8 cellular contexts compared by ENCODE assay signal in the genomic region with DNA sequence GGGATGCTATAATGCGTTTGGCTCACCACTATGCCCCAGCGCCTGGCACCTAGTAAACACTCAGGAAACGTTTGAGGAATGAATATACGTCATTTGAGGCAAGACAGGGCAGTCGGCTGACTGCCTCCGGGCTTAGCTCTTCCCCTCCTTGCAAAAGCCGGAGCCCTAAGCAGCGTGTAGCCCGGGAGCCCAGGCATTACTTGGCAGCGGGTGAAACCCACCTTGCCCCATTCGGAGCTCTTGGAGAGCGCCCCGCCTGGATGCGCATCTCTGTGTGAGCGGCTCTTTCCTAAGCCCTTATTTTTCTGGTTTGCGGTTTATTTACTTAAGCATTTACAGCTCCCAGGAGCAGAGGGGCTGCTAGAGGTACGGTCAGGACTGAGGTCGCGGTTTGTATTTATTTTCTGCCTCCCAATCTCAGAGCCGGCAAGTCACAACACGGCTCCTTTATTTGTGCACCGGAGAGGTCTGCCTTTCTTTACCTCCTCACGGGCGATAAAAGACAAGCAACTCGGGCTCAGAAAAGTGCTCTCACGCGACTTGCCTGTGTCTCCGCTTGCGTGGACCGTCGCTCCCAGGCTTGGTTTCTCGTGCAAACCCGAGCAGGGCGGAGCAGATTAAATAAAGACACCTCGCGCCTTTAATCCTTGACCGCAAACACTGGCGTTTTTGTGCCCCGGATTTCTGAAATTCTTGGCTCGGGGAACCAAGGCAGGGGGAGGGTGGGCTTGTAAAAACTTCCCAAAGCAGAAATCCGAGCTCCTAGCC. TPM values are rescaled to one million over a fixed set of nuclear protein-coding genes. Genes with fewer than 3 reads are reported as not detected.
DNase-seq lines count a peak whose midpoint lies in the region; ATAC-seq and TF ChIP-seq lines count a peak whose summit lies in the region.

No MANE protein-coding gene starts in this region.

- H2AFZ ChIP-seq in neural cell (ENCODE audit: low read depth, low read length), result peak overlapping the region; percentile 51

- H3K9me3 ChIP-seq in neural cell (ENCODE audit: low read length), result no peaks in the 10 kb centered on the region

- no peaks in the 10 kb centered on the region for H4K20me1 ChIP-seq in neural cell (ENCODE audit: insufficient read depth)

- peak overlapping the region; percentile 49 for H3K27ac ChIP-seq in neural cell (ENCODE audit: low read length)

- ATAC-seq in HG03066 (IDR thresholded peaks at IDR 0.05; ENCODE audit: low read depth, unreplicated experiment), result peak; percentile 7
- no peak for ATAC-seq in HG03442 (IDR thresholded peaks at IDR 0.05; ENCODE audit: unreplicated experiment)

- TF ChIP-seq CTCF in foreskin fibroblast (IDR thresholded peaks at IDR 0.05; ENCODE audit: low read depth, low read length), result no peak
- peak; percentile 55 for TF ChIP-seq CTCF in neural cell (IDR thresholded peaks at IDR 0.05; ENCODE audit: poor library complexity, severe bottlenecking)

- TF ChIP-seq RAD21 in neural cell (conservative IDR thresholded peaks at IDR 0.05), result no peak

- no peaks in the 10 kb centered on the region for H3K9me2 ChIP-seq in neural cell (ENCODE audit: insufficient read depth, low read length)

- H3K27me3 ChIP-seq in neural cell (ENCODE audit: insufficient read depth, low read depth, low read length), result peaks cover 18% of the 10 kb centered on the region

- peak overlapping the region; percentile 61 for H3K9ac ChIP-seq in neural cell (ENCODE audit: low read length)

- no peaks in the 10 kb centered on the region for H3F3A ChIP-seq in neural cell (ENCODE audit: insufficient read depth, low read length, poor library complexity, severe bottlenecking)

- DNase-seq in DMS79 treated with DMSO at 0.1 percent for 48 hours (lab: John Stamatoyannopoulos, UW) (peak; percentile 55), RKO (ENCODE audit: low spot score) (peak; percentile 55), activated gamma-delta T cell treated with Interleukin-2 at 50 U/mL for 16 hours (peak; percentile 49), foreskin fibroblast (peak; percentile 53 to 78), ureter (ENCODE audit: low spot score) (peak; percentile 56)

- H3K36me3 ChIP-seq in neural cell (ENCODE audit: insufficient read depth, low read length), result no peaks in the 10 kb centered on the region

- H3K4me3 ChIP-seq in foreskin fibroblast (ENCODE audit: low read depth in 1 of 2, low read length in 2 of 2) (peak overlapping the region; percentile 70 to 75), neural cell (ENCODE audit: low read length) (peak overlapping the region; percentile 76)

- no peak for TF ChIP-seq EP300 in neural cell (conservative IDR thresholded peaks at IDR 0.05; ENCODE audit: poor library complexity, severe bottlenecking)

- no peaks in the 10 kb centered on the region for H3K79me2 ChIP-seq in neural cell (replicated peaks; ENCODE audit: insufficient read depth, low read length)

- H3K4me2 ChIP-seq in neural cell (ENCODE audit: low read length), result peak overlapping the region; percentile 94

TF ChIP-seq in neural cell, 6 proteins besides CTCF, POLR2A, EP300 and RAD21:
- TF ChIP-seq EZH2 (IDR thresholded peaks at IDR 0.05; ENCODE audit: borderline replicate concordance, insufficient read depth, low read length, poor library complexity, severe bottlenecking) (no peak), REST (IDR thresholded peaks at IDR 0.05; ENCODE audit: borderline replicate concordance) (no peak), SMC3 (conservative IDR thresholded peaks at IDR 0.05; ENCODE audit: poor library complexity) (no peak), POLR2AphosphoS5 (IDR thresholded peaks at IDR 0.05) (no peak), MXI1 (conservative IDR thresholded peaks at IDR 0.05; ENCODE audit: poor library complexity, severe bottlenecking) (no peak), TAF1 (IDR thresholded peaks at IDR 0.05; ENCODE audit: low read depth) (no peak)
TF ChIP-seq in neural cell: peak in this region for 0.

RNA-seq across cellular contexts. Expression of gene ITPR1, which starts 0.7 kb away (rescaled TPM):
- 1.3 and 2.1 TPM in 2 replicates for polyA plus RNA-seq in neural cell
- 0.97 and 1.2 TPM in 2 replicates for polyA minus RNA-seq in neural cell
- total RNA-seq in ureter, result 98.1 TPM

RNA-seq across cellular contexts. Expression of gene SUMF1, which starts 25.4 kb away (rescaled TPM):
- 3.6 and 4.5 TPM in 2 replicates for polyA plus RNA-seq in neural cell
- 14.8 and 21.2 TPM in 2 replicates for polyA minus RNA-seq in neural cell
- 42.6 TPM for total RNA-seq in ureter
